In the genomic region with DNA sequence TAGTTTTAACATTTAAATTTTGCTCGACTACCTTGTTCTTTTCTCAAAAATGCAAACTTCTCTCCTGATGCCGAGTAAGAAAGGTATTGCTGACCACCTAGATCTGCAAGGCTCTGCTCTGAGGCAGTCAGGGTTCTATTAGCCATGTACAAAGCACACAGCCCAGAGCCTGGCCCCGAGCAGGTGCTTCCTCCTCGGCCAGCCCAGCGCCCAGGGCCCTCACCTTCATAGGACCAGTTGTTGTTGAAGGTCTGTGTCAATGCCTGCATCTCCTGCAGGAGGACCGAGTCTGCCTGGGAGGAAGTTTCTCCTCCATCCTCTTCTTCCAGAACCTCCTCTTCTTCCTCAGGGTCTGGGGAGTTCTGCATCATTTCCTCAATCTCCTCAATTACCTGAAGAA, we compare ENCODE assay signal across 37 cellular contexts.
"Had no signal": no experiment of that assay in that cellular context is flagged by ENCODE, and none has a peak within 500 bp of the region (broad histone marks: within the 10 kb centered on the region; RNA-seq: fewer than 3 reads in every experiment).

No MANE protein-coding gene starts in this region.

- H3K27ac Mint-ChIP-seq: activated B cell treated with CpG ODN at 0.5 μM for 24 hours; activated CD4-positive, alpha-beta memory T cell treated with anti-CD3 and anti-CD28 coated beads for 36 hours; activated CD4-positive, alpha-beta T cell treated with anti-CD3 and anti-CD28 coated beads, Interleukin-2, amount 10 ng/mL, durations not matched to agents 24 days and 14 days; activated CD8-positive, alpha-beta T cell treated with anti-CD3 and anti-CD28 coated beads for 36 hours; activated naive CD4-positive, alpha-beta T cell treated with anti-CD3 and anti-CD28 coated beads for 36 hours; activated naive CD4-positive, alpha-beta T cell treated with anti-CD3 and anti-CD28 coated beads, Interleukin-2, amount 50 U/mL, for 72 hours; activated naive CD8-positive, alpha-beta T cell treated with anti-CD3 and anti-CD28 coated beads for 36 hours; activated T-cell treated with anti-CD3 and anti-CD28 coated beads, Interleukin-2, amount 50 U/mL, for 72 hours; activated T-helper 1 cell treated with anti-CD3 and anti-CD28 coated beads, Interleukin-12 subunit alpha, Interleukin-12 subunit beta, Interleukin-2, Interleukin-4 antibody, amounts not matched to agents 30 ng/mL and 10 ng/mL and 1 ng/mL, durations not matched to agents 14 hours and 24 hours and 36 hours; activated T-helper 17 cell treated with anti-CD3 and anti-CD28 coated beads, Interleukin-2, amount 50 U/mL, for 72 hours; T-helper 1 cell treated with Interleukin-12 subunit alpha and Interleukin-12 subunit beta and Interleukin-4 antibody, amounts not matched to agents 30 μg/mL and 1 μg/mL, for 36 hours; T-helper 2 cell treated with Interferon-gamma antibody and Interleukin-4, amounts not matched to agents 5 μg/mL and 100 μg/mL, for 36 hours had no signal

- ATAC-seq: activated CD8-positive, alpha-beta T cell treated with anti-CD3 and anti-CD28 coated beads for 36 hours; activated naive CD4-positive, alpha-beta T cell treated with anti-CD3 and anti-CD28 coated beads, Interleukin-2, amount 50 U/mL, for 72 hours; activated T-cell treated with anti-CD3 and anti-CD28 coated beads, Interleukin-2, amount 50 U/mL, for 4 hours; activated T-cell treated with anti-CD3 and anti-CD28 coated beads, Interleukin-2, amount 50 U/mL, for 72 hours; activated T-helper 17 cell treated with anti-CD3 and anti-CD28 coated beads, Interleukin-2, amount 50 U/mL, for 72 hours had no signal

- H3K4me1 ChIP-seq: adrenal gland had no signal

- H3K9me3 ChIP-seq: adrenal gland, ascending aorta had no signal

- H3K36me3 Mint-ChIP-seq: activated CD4-positive, alpha-beta memory T cell treated with anti-CD3 and anti-CD28 coated beads for 36 hours; activated naive CD4-positive, alpha-beta T cell treated with anti-CD3 and anti-CD28 coated beads, Interleukin-2, amount 50 U/mL, for 72 hours; activated naive CD8-positive, alpha-beta T cell treated with anti-CD3 and anti-CD28 coated beads for 36 hours had no signal

- H3K36me3 ChIP-seq: adrenal gland, cardiac muscle cell had no signal

- H3K27me3 ChIP-seq: adrenal gland, ascending aorta, cardiac muscle cell had no signal

- DNase-seq: activated B cell treated with CpG ODN at 0.5 μM for 24 hours; activated CD4-positive, alpha-beta memory T cell treated with anti-CD3 and anti-CD28 coated beads for 36 hours; activated CD4-positive, alpha-beta T cell treated with anti-CD3 and anti-CD28 coated beads for 4 hours; activated CD4-positive, alpha-beta T cell treated with anti-CD3 and anti-CD28 coated beads, Interleukin-2, amount 10 ng/mL, durations not matched to agents 24 days and 14 days; activated CD4-positive, alpha-beta T cell treated with anti-CD3 and anti-CD28 coated beads, Interleukin-2, amount 50 U/mL, for 1 hour; activated CD4-positive, alpha-beta T cell treated with anti-CD3 and anti-CD28 coated beads, Interleukin-2, amount 50 U/mL, for 4 hours; activated CD4-positive, CD25-positive, alpha-beta regulatory T cell treated with anti-CD3 and anti-CD28 coated beads, Interleukin-2, amount 50 U/mL, for 72 hours; activated CD8-positive, alpha-beta memory T cell treated with anti-CD3 and anti-CD28 coated beads, Interleukin-2, amount 50 U/mL, for 4 hours; activated CD8-positive, alpha-beta T cell treated with anti-CD3 and anti-CD28 coated beads for 36 hours; activated effector memory CD4-positive, alpha-beta T cell treated with anti-CD3 and anti-CD28 coated beads, Interleukin-2, amount 50 U/mL, for 16 hours; activated gamma-delta T cell treated with Interleukin-2 at 50 U/mL for 16 hours; activated naive CD4-positive, alpha-beta T cell; activated naive CD4-positive, alpha-beta T cell treated with anti-CD3 and anti-CD28 coated beads for 36 hours; activated naive CD4-positive, alpha-beta T cell treated with anti-CD3 and anti-CD28 coated beads, Interleukin-2, amount 50 U/mL, for 16 hours; activated naive CD8-positive, alpha-beta T cell treated with anti-CD3 and anti-CD28 coated beads for 36 hours; activated T-cell treated with anti-CD3 and anti-CD28 coated beads for 4 hours; activated T-cell treated with anti-CD3 and anti-CD28 coated beads, Interleukin-2, amount 50 U/mL, for 1 hour; activated T-cell treated with anti-CD3 and anti-CD28 coated beads, Interleukin-2, amount 50 U/mL, for 4 hours; activated T-cell treated with anti-CD3 and anti-CD28 coated beads, Interleukin-2, amount 50 U/mL, for 72 hours; adrenal gland; amniotic stem cell; anterior cingulate cortex; caudate nucleus; cerebellar nuclear complex; T-helper 1 cell; T-helper 2 cell; T-helper 9 cell had no signal

- H3K4me3 ChIP-seq: adrenal gland, ascending aorta, cardiac muscle cell had no signal

- H3K27ac ChIP-seq: adrenal gland, ascending aorta, VCaP had no signal

- H3K4me3 Mint-ChIP-seq: activated B cell treated with CpG ODN at 0.5 μM for 24 hours; activated CD4-positive, alpha-beta memory T cell treated with anti-CD3 and anti-CD28 coated beads for 36 hours; activated CD4-positive, alpha-beta T cell treated with anti-CD3 and anti-CD28 coated beads, Interleukin-2, amount 10 ng/mL, durations not matched to agents 24 days and 14 days; activated CD8-positive, alpha-beta T cell treated with anti-CD3 and anti-CD28 coated beads for 36 hours; activated naive CD4-positive, alpha-beta T cell treated with anti-CD3 and anti-CD28 coated beads for 36 hours; activated naive CD8-positive, alpha-beta T cell treated with anti-CD3 and anti-CD28 coated beads for 36 hours; activated T-cell treated with anti-CD3 and anti-CD28 coated beads, Interleukin-2, amount 50 U/mL, for 4 hours; activated T-cell treated with anti-CD3 and anti-CD28 coated beads, Interleukin-2, amount 50 U/mL, for 72 hours; activated T-helper 1 cell treated with anti-CD3 and anti-CD28 coated beads, Interleukin-12 subunit alpha, Interleukin-12 subunit beta, Interleukin-2, Interleukin-4 antibody, amounts not matched to agents 30 ng/mL and 10 ng/mL and 1 ng/mL, durations not matched to agents 14 hours and 24 hours and 36 hours; activated T-helper 17 cell treated with anti-CD3 and anti-CD28 coated beads, Interleukin-2, amount 50 U/mL, for 72 hours; brain; central memory CD8-positive, alpha-beta T cell; T-helper 1 cell treated with Interleukin-12 subunit alpha and Interleukin-12 subunit beta and Interleukin-4 antibody, amounts not matched to agents 30 μg/mL and 1 μg/mL, for 36 hours; T-helper 2 cell treated with Interferon-gamma antibody and Interleukin-4, amounts not matched to agents 5 μg/mL and 100 μg/mL, for 36 hours had no signal

- H3K9me3 Mint-ChIP-seq: activated B cell treated with CpG ODN at 0.5 μM for 24 hours; activated CD4-positive, alpha-beta memory T cell treated with anti-CD3 and anti-CD28 coated beads for 36 hours; activated CD4-positive, alpha-beta T cell treated with anti-CD3 and anti-CD28 coated beads, Interleukin-2, amount 10 ng/mL, durations not matched to agents 24 days and 14 days; activated CD8-positive, alpha-beta T cell treated with anti-CD3 and anti-CD28 coated beads for 36 hours; activated naive CD4-positive, alpha-beta T cell treated with anti-CD3 and anti-CD28 coated beads for 36 hours; activated naive CD4-positive, alpha-beta T cell treated with anti-CD3 and anti-CD28 coated beads, Interleukin-2, amount 50 U/mL, for 72 hours; activated naive CD8-positive, alpha-beta T cell treated with anti-CD3 and anti-CD28 coated beads for 36 hours; activated T-cell treated with anti-CD3 and anti-CD28 coated beads, Interleukin-2, amount 50 U/mL, for 4 hours; activated T-cell treated with anti-CD3 and anti-CD28 coated beads, Interleukin-2, amount 50 U/mL, for 72 hours; activated T-helper 1 cell treated with anti-CD3 and anti-CD28 coated beads, Interleukin-12 subunit alpha, Interleukin-12 subunit beta, Interleukin-2, Interleukin-4 antibody, amounts not matched to agents 30 ng/mL and 10 ng/mL and 1 ng/mL, durations not matched to agents 14 hours and 24 hours and 36 hours; activated T-helper 17 cell treated with anti-CD3 and anti-CD28 coated beads, Interleukin-2, amount 50 U/mL, for 72 hours; brain; central memory CD8-positive, alpha-beta T cell; T-helper 1 cell treated with Interleukin-12 subunit alpha and Interleukin-12 subunit beta and Interleukin-4 antibody, amounts not matched to agents 30 μg/mL and 1 μg/mL, for 36 hours; T-helper 2 cell treated with Interferon-gamma antibody and Interleukin-4, amounts not matched to agents 5 μg/mL and 100 μg/mL, for 36 hours had no signal

- H3K4me1 Mint-ChIP-seq: activated B cell treated with CpG ODN at 0.5 μM for 24 hours; activated CD4-positive, alpha-beta T cell treated with anti-CD3 and anti-CD28 coated beads, Interleukin-2, amount 10 ng/mL, durations not matched to agents 24 days and 14 days; activated naive CD8-positive, alpha-beta T cell treated with anti-CD3 and anti-CD28 coated beads for 36 hours; activated T-helper 17 cell treated with anti-CD3 and anti-CD28 coated beads, Interleukin-2, amount 50 U/mL, for 72 hours; central memory CD8-positive, alpha-beta T cell had no signal
